Comparison of ENCODE assay signal across 1 cellular context in the genomic region with DNA sequence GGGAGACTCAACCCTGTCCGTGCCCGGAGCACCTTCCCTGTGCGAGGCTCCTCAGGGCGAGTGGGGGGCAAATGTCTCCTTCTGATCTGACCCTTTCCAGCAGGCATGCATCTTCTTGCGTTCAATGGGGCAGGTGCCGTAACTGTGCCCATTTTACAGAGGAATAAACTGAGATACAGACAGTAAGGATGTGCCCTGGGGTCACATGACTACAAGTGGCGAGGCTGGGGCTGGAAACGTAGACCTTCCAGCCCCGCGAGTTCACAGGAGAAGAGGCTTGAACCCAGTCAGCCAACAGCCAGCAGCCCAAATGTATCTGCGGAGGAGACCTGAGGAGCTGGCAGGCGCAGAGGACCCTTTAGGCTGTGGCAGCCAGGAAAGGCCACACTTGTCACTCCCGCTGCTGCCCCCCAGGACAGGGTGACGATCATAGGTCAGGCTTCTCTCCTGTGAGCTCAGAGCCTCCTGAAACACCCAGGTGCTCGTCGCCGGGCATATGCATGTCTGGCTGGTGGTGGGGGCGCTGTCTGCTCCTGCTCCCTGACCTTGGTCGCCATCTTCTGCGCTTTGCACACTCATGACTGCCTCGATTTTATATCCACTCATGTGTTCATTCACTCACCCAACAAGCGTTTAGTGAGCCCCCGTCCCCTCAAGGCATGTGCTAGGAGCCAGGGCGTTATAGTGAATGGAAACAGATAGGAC.
TF ChIP-seq lines count a peak whose summit lies in the region.

No MANE protein-coding gene starts in this region.

TF ChIP-seq in K562, 482 proteins besides CTCF, POLR2A, EP300 and RAD21 (continued from another document):
- TF ChIP-seq RBM25 (IDR thresholded peaks at IDR 0.05; ENCODE audit: low read depth, low read length, severe bottlenecking): peak; percentile 40
- TF ChIP-seq CBX1 (IDR thresholded peaks at IDR 0.05; ENCODE audit: low read depth): 0 out of 2 replicates have a peak, but pooled peaks have one; percentile 33
- TF ChIP-seq, protein P1, sequence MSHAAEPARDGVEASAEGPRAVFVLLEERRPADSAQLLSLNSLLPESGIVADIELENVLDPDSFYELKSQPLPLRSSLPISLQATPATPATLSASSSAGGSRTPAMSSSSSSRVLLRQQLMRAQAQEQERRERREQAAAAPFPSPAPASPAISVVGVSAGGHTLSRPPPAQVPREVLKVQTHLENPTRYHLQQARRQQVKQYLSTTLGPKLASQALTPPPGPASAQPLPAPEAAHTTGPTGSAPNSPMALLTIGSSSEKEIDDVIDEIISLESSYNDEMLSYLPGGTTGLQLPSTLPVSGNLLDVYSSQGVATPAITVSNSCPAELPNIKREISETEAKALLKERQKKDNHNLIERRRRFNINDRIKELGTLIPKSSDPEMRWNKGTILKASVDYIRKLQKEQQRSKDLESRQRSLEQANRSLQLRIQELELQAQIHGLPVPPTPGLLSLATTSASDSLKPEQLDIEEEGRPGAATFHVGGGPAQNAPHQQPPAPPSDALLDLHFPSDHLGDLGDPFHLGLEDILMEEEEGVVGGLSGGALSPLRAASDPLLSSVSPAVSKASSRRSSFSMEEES (CRISPR knock-in tag; IDR thresholded peaks at IDR 0.05): peak; percentile 17; the same call in 1 of the 2 replicates
- TF ChIP-seq BHLHE40 (IDR thresholded peaks at IDR 0.05; ENCODE audit: low read length): no peak
TF ChIP-seq in K562: peak in this region for 5.
